Comparison of ENCODE assay signal across 8 cellular contexts in the genomic region with DNA sequence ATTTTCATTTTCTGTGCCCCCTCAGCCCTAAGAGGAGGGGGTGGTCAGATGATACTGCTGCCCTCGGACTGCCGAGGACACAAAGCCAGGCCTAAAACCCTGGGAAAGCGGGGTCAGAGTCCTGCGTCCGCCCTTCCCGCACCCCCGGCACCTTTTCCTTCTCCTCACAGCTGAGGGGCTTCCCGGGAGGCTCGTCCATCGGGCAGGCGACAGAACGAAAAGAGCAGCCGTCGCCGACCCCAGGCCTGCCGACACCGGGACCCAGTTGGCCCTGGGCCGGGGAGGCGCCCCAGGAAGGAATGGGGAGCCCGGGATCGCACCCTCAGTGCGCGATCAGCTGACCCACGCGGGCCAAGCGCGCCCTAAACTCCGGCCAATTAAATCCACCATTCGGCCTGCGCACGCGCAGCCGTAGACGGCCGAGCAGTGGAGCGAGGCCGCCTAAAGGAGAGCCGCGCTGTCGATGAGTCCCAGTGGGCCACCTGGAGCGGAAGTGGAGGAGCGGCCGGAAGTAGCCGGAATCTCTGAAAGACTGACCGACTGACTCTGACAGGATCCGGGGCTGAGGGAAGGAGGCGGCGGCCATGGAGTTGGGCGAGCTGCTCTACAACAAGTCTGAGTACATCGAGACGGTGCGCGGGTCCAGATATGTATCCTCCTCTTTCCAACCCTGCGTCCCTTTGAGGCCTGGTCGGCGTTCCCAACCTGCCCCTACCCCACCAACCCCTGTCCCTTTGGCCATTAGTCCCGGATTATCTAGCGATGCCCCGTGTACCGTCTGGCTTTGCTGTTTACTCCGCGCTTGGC. TPM values are rescaled to one million over a fixed set of nuclear protein-coding genes. Genes with fewer than 3 reads are reported as not detected.
DNase-seq lines count a peak whose midpoint lies in the region; ATAC-seq lines count a peak whose summit lies in the region.

A gene (plus strand): TSS at position 508 of the 807 bp plus-strand sequence. CDS start 77 bp downstream, at position 585.
A gene (minus strand): TSS at position 352 of the 807 bp plus-strand sequence. CDS start 153 bp downstream, at position 199.

- DNase-seq in CD8-positive, alpha-beta memory T cell = peak; percentile 77 to 90 (median 80)
- DNase-seq in HS-5 (ENCODE audit: low read depth) (peak; percentile 73), medulla oblongata (ENCODE audit: extremely low spot score) (peak; percentile 96)
- peak; percentile 88 for DNase-seq in NK-92 treated with Interleukin-12 subunit alpha and Interleukin-12 subunit beta, amount 100 ng/mL, for 24 hours (lab: John Stamatoyannopoulos, UW)
- DNase-seq in effector memory CD8-positive, alpha-beta T cell = peak; percentile 69 to 77 (median 72)
- peak; percentile 72 for DNase-seq in stimulated activated CD8-positive, alpha-beta memory T cell treated with anti-CD3 and anti-CD28 coated beads, Interleukin-12 subunit alpha, Interleukin-12 subunit beta, amount 100 ng/mL, for 1 hour (ENCODE audit: low read depth)

- no peaks in the 10 kb centered on the region for H3K27me3 Mint-ChIP-seq in CD8-positive, alpha-beta memory T cell
- H3K27me3 Mint-ChIP-seq in effector memory CD8-positive, alpha-beta T cell = no peaks in the 10 kb centered on the region

- POLR2A ChIA-PET in CD8-positive, alpha-beta memory T cell (lab: Charles Lee) = interaction anchor here (0.6 kb wide), 1 partner anchor 150 kb away, joined by 3 read pairs; no protein-coding TSS in a partner anchor
- POLR2A ChIA-PET in activated CD8-positive, alpha-beta memory T cell treated with anti-CD3 and anti-CD28 coated beads for 36 hours (lab: Charles Lee) = no interaction called here

- H3K4me3 ChIP-seq in CD8-positive, alpha-beta memory T cell (ENCODE audit: low read length) = peak within 1 kb of the TSS; percentile 99

- H3K9me3 Mint-ChIP-seq in CD8-positive, alpha-beta memory T cell = no peaks in the 10 kb centered on the region
- H3K9me3 Mint-ChIP-seq in effector memory CD8-positive, alpha-beta T cell = no peaks in the 10 kb centered on the region

- ATAC-seq in GM19468 (IDR thresholded peaks at IDR 0.05; ENCODE audit: extremely low read depth, unreplicated experiment) = peak; percentile 76
- ATAC-seq in effector memory CD8-positive, alpha-beta T cell (replicated peaks) = peak; percentile 95

- no peaks in the 10 kb centered on the region for H3K27me3 ChIP-seq in CD8-positive, alpha-beta memory T cell (ENCODE audit: insufficient read depth, low read length, poor library complexity, severe bottlenecking)

- peaks cover 7% of the 10 kb centered on the region for H3K36me3 ChIP-seq in CD8-positive, alpha-beta memory T cell (ENCODE audit: insufficient read depth, low read length)

- H3K4me3 Mint-ChIP-seq in CD8-positive, alpha-beta memory T cell = peak within 1 kb of the TSS; percentile 98 to 100 (median 99)
- peak within 1 kb of the TSS; percentile 95 to 96 for H3K4me3 Mint-ChIP-seq in effector memory CD8-positive, alpha-beta T cell

- peak within 1 kb of the TSS; percentile 90 for H3K27ac ChIP-seq in CD8-positive, alpha-beta memory T cell (ENCODE audit: low read depth, low read length)

- no peaks in the 10 kb centered on the region for H3K9me3 ChIP-seq in CD8-positive, alpha-beta memory T cell (ENCODE audit: low read length)

- H3K4me1 Mint-ChIP-seq in CD8-positive, alpha-beta memory T cell = peaks cover 36 to 51% (median 49%) of the 10 kb centered on the region in 3 donors
- peaks cover 28% of the 10 kb centered on the region in 2 donors for H3K4me1 Mint-ChIP-seq in effector memory CD8-positive, alpha-beta T cell (ENCODE audit: low read depth in 2 of 2)

- peaks cover 8 to 44% (median 17%) of the 10 kb centered on the region in 3 donors for H3K36me3 Mint-ChIP-seq in CD8-positive, alpha-beta memory T cell
- H3K36me3 Mint-ChIP-seq in effector memory CD8-positive, alpha-beta T cell (ENCODE audit: insufficient read depth) = peaks cover 47% of the 10 kb centered on the region

- CTCF ChIA-PET in CD8-positive, alpha-beta memory T cell (lab: Charles Lee) = interaction anchor here (0.6 to 1.9 kb wide), 3 partner anchors 44 to 84 kb away, joined by 3 to 7 read pairs (median 4); a partner anchor contains a TSS
- CTCF ChIA-PET in activated CD8-positive, alpha-beta memory T cell treated with anti-CD3 and anti-CD28 coated beads for 36 hours (lab: Charles Lee) = interaction anchor here (0.8 to 1.4 kb wide), 3 partner anchors 10 to 611 kb away, joined by 3 to 6 read pairs (median 4); no protein-coding TSS in a partner anchor

- H3K27ac Mint-ChIP-seq in CD8-positive, alpha-beta memory T cell = peak within 1 kb of the TSS; percentile 98 to 99 (median 98)
- peak within 1 kb of the TSS; percentile 97 to 98 for H3K27ac Mint-ChIP-seq in effector memory CD8-positive, alpha-beta T cell

- peaks cover 19% of the 10 kb centered on the region for H3K4me1 ChIP-seq in CD8-positive, alpha-beta memory T cell (ENCODE audit: insufficient read depth, low read length)

RNA-seq across cellular contexts. Expression of the first gene that starts in this region (rescaled TPM):
- total RNA-seq in CD8-positive, alpha-beta memory T cell = 100 to 1,000 TPM in 1 of 2 experiments, 10 to 100 TPM in 1; 99.1 to 104 TPM
- 65.1 TPM for polyA plus RNA-seq in CD8-positive, alpha-beta memory T cell
- 10 to 100 TPM; 88.3 to 89.5 TPM for total RNA-seq in activated CD8-positive, alpha-beta memory T cell treated with anti-CD3 and anti-CD28 coated beads for 36 hours

RNA-seq across cellular contexts. Expression of the second gene that starts in this region (rescaled TPM):
- total RNA-seq in CD8-positive, alpha-beta memory T cell = 10 to 100 TPM; 27.7 to 27.8 TPM
- 9.3 TPM for polyA plus RNA-seq in CD8-positive, alpha-beta memory T cell
- 10 to 100 TPM; 29.4 to 29.8 TPM for total RNA-seq in activated CD8-positive, alpha-beta memory T cell treated with anti-CD3 and anti-CD28 coated beads for 36 hours

Comparison
In these comparisons a context has a peak if more than half of its experiments do, and no peak if none do; other contexts are left out.
1. Peak in every context shown above with its lines: DNase-seq, ATAC-seq, H3K4me3 ChIP-seq and H3K27ac ChIP-seq.